ENCODE assay signal across 16 cellular contexts in the genomic region with DNA sequence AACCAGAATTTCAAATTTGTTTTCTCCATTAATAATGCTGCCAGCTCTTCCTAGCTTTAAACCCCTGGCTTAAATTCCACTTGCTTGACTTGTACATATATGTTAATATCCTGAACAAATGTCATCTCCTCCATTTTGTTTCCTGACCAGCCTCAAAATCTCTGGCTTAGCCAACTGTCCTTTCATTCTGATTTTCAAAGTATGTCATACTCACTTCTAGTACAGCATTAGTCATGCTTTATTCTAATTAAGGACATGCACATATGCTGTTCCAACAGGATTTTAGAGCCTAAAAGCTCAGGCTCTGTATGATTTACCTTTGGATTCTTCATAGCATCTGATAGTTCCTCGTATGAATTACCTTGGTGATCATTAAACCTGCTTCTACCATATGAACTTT.
"Had no signal": no experiment of that assay in that cellular context is flagged by ENCODE, and none has a peak within 500 bp of the region (broad histone marks: within the 10 kb centered on the region; RNA-seq: fewer than 3 reads in every experiment).

No MANE protein-coding gene starts in this region.

- H3K9me3 ChIP-seq: ovary, thoracic aorta, upper lobe of right lung had no signal

- H3K4me3 ChIP-seq: ovary, thoracic aorta, upper lobe of right lung had no signal

- H3K4me1 ChIP-seq: upper lobe of right lung had no signal

- H3K27me3 ChIP-seq: ovary, upper lobe of right lung had no signal

- DNase-seq: activated CD4-positive, alpha-beta T cell treated with anti-CD3 and anti-CD28 coated beads, Interleukin-2, amount 10 ng/mL, durations not matched to agents 24 days and 14 days; activated CD8-positive, alpha-beta T cell treated with anti-CD3 and anti-CD28 coated beads for 36 hours; activated naive CD4-positive, alpha-beta T cell; activated naive CD8-positive, alpha-beta T cell treated with anti-CD3 and anti-CD28 coated beads for 36 hours; activated T-cell treated with anti-CD3 and anti-CD28 coated beads, Interleukin-2, amount 50 U/mL, for 1 hour; amniotic stem cell; caudate nucleus; endodermal cell; erythroblast; left cardiac atrium; natural killer cell; ovary; stimulated activated CD4-positive, alpha-beta T cell treated with anti-CD3 and anti-CD28 coated beads, Interleukin-4, amount 100 ng/mL, for 24 hours; T1000; upper lobe of right lung had no signal

- H3K36me3 ChIP-seq: ovary, thoracic aorta had no signal

- H3K27ac ChIP-seq: ovary, thoracic aorta, upper lobe of right lung had no signal
